In genomic region chr7:102875700-102876192, GRCh38 we compare ENCODE assay signal across 8 cellular contexts. TPM values are rescaled to one million over a fixed set of nuclear protein-coding genes. Genes with fewer than 3 reads are reported as not detected.
DNase-seq lines count a peak whose midpoint lies in the region; ATAC-seq, FAIRE-seq and TF ChIP-seq lines count a peak whose summit lies in the region.

No MANE protein-coding gene starts in this region.

- peaks cover 18% of the 10 kb centered on the region for H3K4me1 ChIP-seq in CD4-positive, CD25-positive, alpha-beta regulatory T cell (ENCODE audit: control insufficient read depth, insufficient read depth, low read length, poor library complexity, severe bottlenecking)
- H3K4me1 ChIP-seq in NT2/D1 (ENCODE audit: insufficient read depth, insufficient read length), result no peaks in the 10 kb centered on the region
- no peaks in the 10 kb centered on the region for H3K4me1 ChIP-seq in psoas muscle
- H3K4me1 ChIP-seq in kidney (ENCODE audit: control insufficient read depth in 1 of 2, insufficient read depth in 1 of 2, low read depth in 1 of 2, low read length in 2 of 2), result peaks cover 0 to 4% of the 10 kb centered on the region in 2 donors

- no peak overlapping the region for H3K4me3 ChIP-seq in CD4-positive, CD25-positive, alpha-beta regulatory T cell (ENCODE audit: low read depth, low read length)
- no peak overlapping the region for H3K4me3 ChIP-seq in NT2/D1 (ENCODE audit: insufficient read length, low read depth)
- no peak overlapping the region for H3K4me3 ChIP-seq in cardiac fibroblast (replicated peaks in 1 of 2; ENCODE audit: low read depth in 2 of 2, low read length in 2 of 2)
- H3K4me3 ChIP-seq in psoas muscle, result no peak overlapping the region
- no peak overlapping the region for H3K4me3 ChIP-seq in kidney (ENCODE audit: low read length in 2 of 2)

- DNase-seq in CD4-positive, CD25-positive, alpha-beta regulatory T cell, result peak in 1 of 3 donors; percentile 36
- DNase-seq in NT2/D1 (ENCODE audit: low read depth, low spot score) (peak; percentile 11), cardiac fibroblast (ENCODE audit: low read depth in 2 of 2) (peak; percentile 92 to 100), psoas muscle (no peak), kidney (no peak), medulla oblongata (ENCODE audit: extremely low spot score) (no peak), DMS153 treated with DMSO at 0.1 percent for 48 hours (lab: John Stamatoyannopoulos, UW; ENCODE audit: unreplicated experiment) (no peak)

- ATAC-seq in CD4-positive, CD25-positive, alpha-beta regulatory T cell (ENCODE audit: low read depth in 2 of 2), result peak; percentile 30 to 49
- ATAC-seq in psoas muscle (peak; percentile 43 to 86 (median 71)), HG03280 (IDR thresholded peaks at IDR 0.05; ENCODE audit: unreplicated experiment) (no peak)

- no peak overlapping the region for H3K4me3 Mint-ChIP-seq in CD4-positive, CD25-positive, alpha-beta regulatory T cell

- no peaks in the 10 kb centered on the region for H3K27me3 Mint-ChIP-seq in CD4-positive, CD25-positive, alpha-beta regulatory T cell

- H3K36me3 ChIP-seq in CD4-positive, CD25-positive, alpha-beta regulatory T cell (ENCODE audit: control insufficient read depth, insufficient read depth, low read length), result no peaks in the 10 kb centered on the region
- H3K36me3 ChIP-seq in NT2/D1 (ENCODE audit: insufficient read depth, insufficient read length, low read length), result no peaks in the 10 kb centered on the region
- H3K36me3 ChIP-seq in psoas muscle (ENCODE audit: insufficient read depth in 1 of 2, low read depth in 1 of 2), result no peaks in the 10 kb centered on the region
- no peaks in the 10 kb centered on the region for H3K36me3 ChIP-seq in kidney (ENCODE audit: control insufficient read depth in 1 of 2, insufficient read depth in 2 of 2, low read length in 2 of 2)

- H3K9me3 Mint-ChIP-seq in CD4-positive, CD25-positive, alpha-beta regulatory T cell, result peaks cover 0 to 2% (median 0%) of the 10 kb centered on the region in 7 donors

- TF ChIP-seq CTCF in cardiac fibroblast (IDR thresholded peaks at IDR 0.05; ENCODE audit: low read depth, low read length) (no peak), psoas muscle (IDR thresholded peaks at IDR 0.05) (no peak), kidney (IDR thresholded peaks at IDR 0.05; ENCODE audit: borderline replicate concordance, extremely low read depth, insufficient read depth) (no peak)

- intact Hi-C loops in psoas muscle (cut with DNase I) (no loop called here), kidney (cut with DNase I) (no loop called here)

- no peak for FAIRE-seq in kidney (lab: Jason Lieb, UNC)

- 86 to 94% (median 91%) methylated on average over 1 of the region's 1 CpG for WGBS in psoas muscle, 3 donors

- H3K36me3 Mint-ChIP-seq in CD4-positive, CD25-positive, alpha-beta regulatory T cell, result peaks cover 10% of the 10 kb centered on the region

- H3K9ac ChIP-seq in NT2/D1 (ENCODE audit: insufficient read length, low read depth) (no peak overlapping the region), kidney (ENCODE audit: low read length in 2 of 2) (no peak overlapping the region)

- H3K27ac ChIP-seq in CD4-positive, CD25-positive, alpha-beta regulatory T cell (ENCODE audit: insufficient read depth, low read length, poor library complexity, severe bottlenecking), result no peak overlapping the region
- H3K27ac ChIP-seq in psoas muscle, result no peak overlapping the region
- no peak overlapping the region for H3K27ac ChIP-seq in kidney (ENCODE audit: low read depth in 2 of 2, low read length in 2 of 2)

- no peaks in the 10 kb centered on the region for H3K9me3 ChIP-seq in CD4-positive, CD25-positive, alpha-beta regulatory T cell (ENCODE audit: control insufficient read depth in 2 of 2, low read length in 2 of 2)
- H3K9me3 ChIP-seq in NT2/D1 (ENCODE audit: insufficient read depth, low read length) (no peaks in the 10 kb centered on the region), psoas muscle (no peaks in the 10 kb centered on the region), kidney (ENCODE audit: control insufficient read depth in 1 of 2, low read length in 2 of 2) (no peaks in the 10 kb centered on the region)

- H3K27ac Mint-ChIP-seq in CD4-positive, CD25-positive, alpha-beta regulatory T cell, result peak overlapping the region in 1 of 3 donors; percentile 47

- H3K4me1 Mint-ChIP-seq in CD4-positive, CD25-positive, alpha-beta regulatory T cell, result peaks cover 13 to 20% (median 15%) of the 10 kb centered on the region in 4 donors

- no peaks in the 10 kb centered on the region for H3K27me3 ChIP-seq in CD4-positive, CD25-positive, alpha-beta regulatory T cell (ENCODE audit: control insufficient read depth, insufficient read depth, low read length)
- no peaks in the 10 kb centered on the region for H3K27me3 ChIP-seq in NT2/D1 (ENCODE audit: insufficient read depth, insufficient read length)
- H3K27me3 ChIP-seq in psoas muscle (ENCODE audit: insufficient read depth in 3 of 3, low read length in 2 of 3), result no peaks in the 10 kb centered on the region

RNA-seq across cellular contexts. Expression of gene LRRC17, which starts 37.1 kb away (rescaled TPM):
- total RNA-seq in CD4-positive, CD25-positive, alpha-beta regulatory T cell, result 0.69 TPM
- under 1 TPM in 2 of 4 donors, not detected in 2; 0.32 to 0.40 TPM for polyA plus RNA-seq in CD4-positive, CD25-positive, alpha-beta regulatory T cell
- 1 to 10 TPM in 2 of 4 donors, under 1 TPM in 2; 0.34 to 3.6 (median 0.92) TPM for total RNA-seq in psoas muscle
- polyA plus RNA-seq in psoas muscle, result 1 to 10 TPM in 1 of 3 donors, under 1 TPM in 2; 0.55 to 1.3 (median 0.82) TPM
- total RNA-seq in kidney, result 4.0 TPM
- 2.1 TPM for polyA plus RNA-seq in kidney (ENCODE audit: insufficient read depth, low read depth, low replicate concordance)

Comparison
In these comparisons a context has a peak if more than half of its experiments do, and no peak if none do; other contexts are left out.
1. DNase-seq: peak in NT2/D1 (single experiment) and cardiac fibroblast (2 of 2); none in psoas muscle (0 of 2), kidney (single experiment), medulla oblongata (single experiment) and DMS153 treated with DMSO at 0.1 percent for 48 hours (single experiment).